ENCODE assay signal across 15 cellular contexts in genomic region chr4:147587061-147587460, GRCh38.
"Had no signal": no experiment of that assay in that cellular context is flagged by ENCODE, and none has a peak within 500 bp of the region (broad histone marks: within the 10 kb centered on the region; RNA-seq: fewer than 3 reads in every experiment).

No MANE protein-coding gene starts in this region.

- H3K27ac Mint-ChIP-seq: activated CD4-positive, alpha-beta memory T cell treated with anti-CD3 and anti-CD28 coated beads, Interleukin-2, amount 10 ng/mL, durations not matched to agents 7 days and 5 days; activated naive CD8-positive, alpha-beta T cell treated with anti-CD3 and anti-CD28 coated beads for 36 hours; naive thymus-derived CD4-positive, alpha-beta T cell; stimulated activated naive CD8-positive, alpha-beta T cell treated with anti-CD3 and anti-CD28 coated beads, Interleukin-15, Interleukin-2, amounts not matched to agents 100 ng/mL and 50 ng/mL, for 24 hours had no signal

- H3K4me3 Mint-ChIP-seq: activated CD4-positive, alpha-beta memory T cell treated with anti-CD3 and anti-CD28 coated beads, Interleukin-2, amount 10 ng/mL, durations not matched to agents 7 days and 5 days; activated naive CD8-positive, alpha-beta T cell treated with anti-CD3 and anti-CD28 coated beads for 36 hours; naive thymus-derived CD4-positive, alpha-beta T cell; stimulated activated naive CD8-positive, alpha-beta T cell treated with anti-CD3 and anti-CD28 coated beads, Interleukin-15, Interleukin-2, amounts not matched to agents 100 ng/mL and 50 ng/mL, for 24 hours had no signal

- H3K9me3 Mint-ChIP-seq: activated CD4-positive, alpha-beta memory T cell treated with anti-CD3 and anti-CD28 coated beads, Interleukin-2, amount 10 ng/mL, durations not matched to agents 7 days and 5 days; stimulated activated naive CD8-positive, alpha-beta T cell treated with anti-CD3 and anti-CD28 coated beads, Interleukin-15, Interleukin-2, amounts not matched to agents 100 ng/mL and 50 ng/mL, for 24 hours had no signal

- H3K27me3 Mint-ChIP-seq: activated naive CD8-positive, alpha-beta T cell treated with anti-CD3 and anti-CD28 coated beads for 36 hours had no signal

- FAIRE-seq: bronchial epithelial cell, colon, urothelium cell line had no signal

- H3K9me3 ChIP-seq: lower lobe of right lung had no signal

- H3K4me1 Mint-ChIP-seq: activated CD4-positive, alpha-beta memory T cell treated with anti-CD3 and anti-CD28 coated beads, Interleukin-2, amount 10 ng/mL, durations not matched to agents 7 days and 5 days had no signal

- H3K4me3 ChIP-seq: gastroesophageal sphincter, lower lobe of right lung had no signal

- H3K27ac ChIP-seq: gastroesophageal sphincter, lower lobe of right lung, VCaP had no signal

- ATAC-seq: gastroesophageal sphincter; lower lobe of right lung; naive thymus-derived CD4-positive, alpha-beta T cell had no signal

- H3K36me3 ChIP-seq: gastroesophageal sphincter, lower lobe of right lung had no signal

- H3K27me3 ChIP-seq: gastroesophageal sphincter had no signal

- H3K36me3 Mint-ChIP-seq: activated naive CD8-positive, alpha-beta T cell treated with anti-CD3 and anti-CD28 coated beads for 36 hours; naive thymus-derived CD4-positive, alpha-beta T cell had no signal

- DNase-seq: activated CD4-positive, alpha-beta memory T cell treated with anti-CD3 and anti-CD28 coated beads, Interleukin-2, amount 10 ng/mL, durations not matched to agents 7 days and 5 days; activated gamma-delta T cell; activated naive CD8-positive, alpha-beta T cell treated with anti-CD3 and anti-CD28 coated beads for 36 hours; activated T-cell treated with anti-CD3 and anti-CD28 coated beads, Interleukin-2, amount 50 U/mL, for 48 hours; lower lobe of right lung; naive thymus-derived CD4-positive, alpha-beta T cell; stimulated activated CD4-positive, alpha-beta T cell treated with anti-CD3 and anti-CD28 coated beads, Interleukin-2, amount 100 ng/mL, for 48 hours; stimulated activated CD8-positive, alpha-beta memory T cell treated with anti-CD3 and anti-CD28 coated beads, Interleukin-4, amount 100 ng/mL, for 48 hours; T-helper 9 cell had no signal
